In the genomic region with DNA sequence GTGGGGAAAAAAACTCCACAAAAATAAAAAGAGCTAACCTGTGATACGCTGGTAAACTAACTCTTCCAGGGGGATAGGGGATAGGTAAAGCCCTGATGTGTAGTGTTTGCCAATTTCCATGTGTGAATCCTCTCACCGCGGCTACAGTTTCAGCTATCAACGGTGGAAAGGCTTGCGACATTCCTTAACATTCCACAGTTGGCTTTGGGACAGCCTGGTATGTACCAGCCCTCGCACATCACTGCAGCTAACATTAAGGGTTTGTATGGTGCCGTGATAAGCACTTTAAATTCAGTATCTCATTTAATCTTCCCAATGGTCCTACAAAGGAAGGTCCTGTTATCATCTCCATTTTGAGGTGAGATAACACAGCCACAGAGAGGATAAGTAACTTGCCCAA, we compare ENCODE assay signal across 20 cellular contexts.
A peak's percentile ranks its signal among the peaks of the same experiment; 100 is the strongest.
DNase-seq lines count a peak whose midpoint lies in the region; ATAC-seq and TF ChIP-seq lines count a peak whose summit lies in the region.
"Had no signal": no experiment of that assay in that cellular context is flagged by ENCODE, and none has a peak within 500 bp of the region (broad histone marks: within the 10 kb centered on the region; RNA-seq: fewer than 3 reads in every experiment).

No MANE protein-coding gene starts in this region.

- BruUV-seq in IMR-90 (replicated peaks; lab: Mats Ljungman, UMichigan) = no TSS peak

- no peak overlapping the region for H3K23ac ChIP-seq in IMR-90 (ENCODE audit: low read depth, low read length)

- H2AFZ ChIP-seq in IMR-90 (replicated peaks; ENCODE audit: low read length, poor library complexity) = no peak overlapping the region

- no peak overlapping the region for H2AK9ac ChIP-seq in IMR-90 (replicated peaks; ENCODE audit: low read depth, low read length, poor library complexity)

- H3K79me1 ChIP-seq in IMR-90 (ENCODE audit: low read depth in 1 of 2, low read length in 2 of 2) = no peaks in the 10 kb centered on the region

- no peaks in the 10 kb centered on the region for H3K36me3 ChIP-seq in IMR-90 (ENCODE audit: control insufficient read depth, insufficient read depth, low read length)

- POLR2A ChIA-PET in IMR-90 (lab: Charles Lee; ENCODE audit: unreplicated experiment) = no interaction called here
- POLR2A ChIA-PET in T-cell (lab: Charles Lee) = no interaction called here

- 76% methylated on average over 4 of the region's 7 CpGs; no CpG with 5 or more reads in 1 of the 2 experiments for WGBS in IMR-90 (ENCODE audit: extremely low coverage in 2 of 2, insufficient read length in 1 of 2), 2 experiments

- no peak for TF ChIP-seq CTCF in IMR-90 (conservative IDR thresholded peaks at IDR 0.05; ENCODE audit: low read depth, low read length)
- no peak for TF ChIP-seq CTCF in fibroblast of the aortic adventitia (IDR thresholded peaks at IDR 0.05; ENCODE audit: insufficient read depth, low read length)
- no peak for TF ChIP-seq CTCF in GM13976 (IDR thresholded peaks at IDR 0.05; ENCODE audit: borderline replicate concordance, control extremely low read depth, extremely low read depth, insufficient read depth, missing control alignments)

- no peak overlapping the region for H4K91ac ChIP-seq in IMR-90 (ENCODE audit: insufficient read depth, low read depth, low read length)

- no peaks in the 10 kb centered on the region for H3K9me3 Mint-ChIP-seq in stimulated activated effector memory CD8-positive, alpha-beta T cell treated with anti-CD3 and anti-CD28 coated beads, Interleukin-12 subunit alpha, Interleukin-12 subunit beta, amount 100 ng/mL, for 72 hours
- no peaks in the 10 kb centered on the region for H3K9me3 Mint-ChIP-seq in T-cell
- H3K9me3 Mint-ChIP-seq: H9 had no signal

- H3K4me3 ChIP-seq in IMR-90 (ENCODE audit: insufficient read depth, low read depth, low read length) = no peak overlapping the region
- H3K4me3 ChIP-seq in fibroblast of the aortic adventitia (ENCODE audit: low read depth, low read length) = no peak overlapping the region

- no peak for TF ChIP-seq POLR2A in IMR-90 (IDR thresholded peaks at IDR 0.05; ENCODE audit: low read depth, low read length)

- no peak for TF ChIP-seq RAD21 in IMR-90 (IDR thresholded peaks at IDR 0.05; ENCODE audit: low read length)

- H2BK120ac ChIP-seq in IMR-90 (ENCODE audit: low read depth, low read length) = no peak overlapping the region

- no peak overlapping the region for H4K5ac ChIP-seq in IMR-90 (ENCODE audit: low read depth, low read length)

- H3K4me1 Mint-ChIP-seq in stimulated activated effector memory CD8-positive, alpha-beta T cell treated with anti-CD3 and anti-CD28 coated beads, Interleukin-12 subunit alpha, Interleukin-12 subunit beta, amount 100 ng/mL, for 72 hours = no peaks in the 10 kb centered on the region
- no peaks in the 10 kb centered on the region for H3K4me1 Mint-ChIP-seq in T-cell

- dilution Hi-C loops in IMR-90 (cut with HindIII; ENCODE audit: low sequenced_read_pairs, unreplicated experiment) = no loop called here

- DNase-seq in EH (ENCODE audit: low read depth) (peak; percentile 14), IMR-90 (no peak), fibroblast of the aortic adventitia (ENCODE audit: low read depth) (peak; percentile 9), T-cell (no peak), iPS-NIHi11 (ENCODE audit: low spot score) (no peak), GM13976 (ENCODE audit: low spot score) (no peak)
- no peak for DNase-seq in stimulated activated effector memory CD8-positive, alpha-beta T cell treated with anti-CD3 and anti-CD28 coated beads, Interleukin-12 subunit alpha, Interleukin-12 subunit beta, amount 100 ng/mL, for 72 hours (ENCODE audit: low spot score in 2 of 2)
- DNase-seq: ACHN, AML-193, H9, NCI-H187, NCI-H2107, NCI-H226, NCI-H524, NCI-H82, OCI-M1, RPMI8226, SHP77 treated with DMSO at 0.1 percent for 48 hours had no signal

- no peaks in the 10 kb centered on the region for H3K9me3 ChIP-seq in IMR-90 (ENCODE audit: control insufficient read depth, insufficient read depth, low read length)

- H3K56ac ChIP-seq in IMR-90 (ENCODE audit: extremely low read depth, insufficient read depth, low read length) = no peak overlapping the region

- no peak overlapping the region for H2BK20ac ChIP-seq in IMR-90 (ENCODE audit: low read depth, low read length)

- peaks cover 4% of the 10 kb centered on the region for H3K9me1 ChIP-seq in IMR-90 (ENCODE audit: insufficient read depth, low read length)

- H2BK5ac ChIP-seq in IMR-90 (ENCODE audit: low read depth, low read length, poor library complexity, severe bottlenecking) = no peak overlapping the region

- H3K36me3 Mint-ChIP-seq in stimulated activated effector memory CD8-positive, alpha-beta T cell treated with anti-CD3 and anti-CD28 coated beads, Interleukin-12 subunit alpha, Interleukin-12 subunit beta, amount 100 ng/mL, for 72 hours = no peaks in the 10 kb centered on the region
- peaks cover 3% of the 10 kb centered on the region for H3K36me3 Mint-ChIP-seq in T-cell

- peak overlapping the region; percentile 9 for H3K27ac Mint-ChIP-seq in stimulated activated effector memory CD8-positive, alpha-beta T cell treated with anti-CD3 and anti-CD28 coated beads, Interleukin-12 subunit alpha, Interleukin-12 subunit beta, amount 100 ng/mL, for 72 hours
- no peak overlapping the region for H3K27ac Mint-ChIP-seq in T-cell

- no peaks in the 10 kb centered on the region for H3K27me3 ChIP-seq in IMR-90 (ENCODE audit: control insufficient read depth, insufficient read depth, low read length)

- no peak overlapping the region for H3K4ac ChIP-seq in IMR-90 (ENCODE audit: low read depth, low read length)

- H3K4me1 ChIP-seq in IMR-90 (ENCODE audit: control insufficient read depth, insufficient read depth, low read length) = no peaks in the 10 kb centered on the region

- H4K8ac ChIP-seq in IMR-90 (ENCODE audit: low read depth in 2 of 2, low read length in 2 of 2) = no peak overlapping the region

- H3K14ac ChIP-seq in IMR-90 (replicated peaks; ENCODE audit: low read depth, low read length) = no peak overlapping the region

- intact Hi-C loops in IMR-90 (cut with micrococcal nuclease) = no loop called here

- H2AK5ac ChIP-seq in IMR-90 (ENCODE audit: low read depth, low read length) = no peak overlapping the region

- in situ Hi-C loops in IMR-90 (cut with MboI; ENCODE audit: low sequenced_read_pairs) = no loop called here
- in situ Hi-C loops in GM13976 (cut with MboI; ENCODE audit: low sequenced_read_pairs, unreplicated experiment) = no loop called here

- no peak overlapping the region for H3K9ac ChIP-seq in IMR-90 (ENCODE audit: low read depth, low read length)
- H3K9ac ChIP-seq: KMS-11 had no signal

- peak; percentile 54; the same call in 1 of the 2 replicates for ATAC-seq in IMR-90 (ENCODE audit: low read depth)
- ATAC-seq in stimulated activated effector memory CD8-positive, alpha-beta T cell treated with anti-CD3 and anti-CD28 coated beads, Interleukin-12 subunit alpha, Interleukin-12 subunit beta, amount 100 ng/mL, for 72 hours = no peak
- no peak for ATAC-seq in T-cell (replicated peaks in 1 of 4)

- H3K27me3 Mint-ChIP-seq in T-cell = no peaks in the 10 kb centered on the region

- no peak overlapping the region for H2BK15ac ChIP-seq in IMR-90 (ENCODE audit: low read depth, low read length)

- H3K27ac ChIP-seq in IMR-90 (ENCODE audit: insufficient read depth, low read length) = no peak overlapping the region
- H3K27ac ChIP-seq: C4-2B, KMS-11 had no signal

- H3K18ac ChIP-seq in IMR-90 (ENCODE audit: low read depth, low read length) = no peak overlapping the region

- H3K4me3 Mint-ChIP-seq in stimulated activated effector memory CD8-positive, alpha-beta T cell treated with anti-CD3 and anti-CD28 coated beads, Interleukin-12 subunit alpha, Interleukin-12 subunit beta, amount 100 ng/mL, for 72 hours = no peak overlapping the region
- no peak overlapping the region for H3K4me3 Mint-ChIP-seq in T-cell
- H3K4me3 Mint-ChIP-seq: H9 had no signal

- CTCF ChIA-PET in IMR-90 (lab: Yijun Ruan, JAX) = interaction anchor here (0.6 kb wide), 1 partner anchor 108 kb away, joined by 4 read pairs; no protein-coding TSS in a partner anchor
- CTCF ChIA-PET in T-cell (lab: Charles Lee) = interaction anchor here in 1 of 2 donors (1.0 kb wide), 1 partner anchor 9 kb away, joined by 3 read pairs; no protein-coding TSS in a partner anchor

- no peak overlapping the region for H3K4me2 ChIP-seq in IMR-90 (ENCODE audit: low read depth, low read length)

- no peaks in the 10 kb centered on the region for H4K20me1 ChIP-seq in IMR-90 (ENCODE audit: insufficient read depth, low read length)

TF ChIP-seq in IMR-90, 13 proteins besides CTCF, POLR2A, EP300 and RAD21:
- TF ChIP-seq CEBPB (IDR thresholded peaks at IDR 0.05; ENCODE audit: low read depth, low read length) = peak; percentile 31; the same call in 1 of the 2 replicates
- no peak for TF ChIP-seq MXI1 (IDR thresholded peaks at IDR 0.05; ENCODE audit: borderline replicate concordance, low read depth, low read length)
- no peak for TF ChIP-seq MAZ (IDR thresholded peaks at IDR 0.05; ENCODE audit: borderline replicate concordance, low read depth, low read length)
- no peak for TF ChIP-seq MAFK (IDR thresholded peaks at IDR 0.05; ENCODE audit: low read depth, low read length)

Comparison
In these comparisons a context has a peak if more than half of its experiments do, and no peak if none do; other contexts are left out.
1. DNase-seq: peak in EH (single experiment) and fibroblast of the aortic adventitia (single experiment); none in IMR-90 (single experiment), stimulated activated effector memory CD8-positive, alpha-beta T cell treated with anti-CD3 and anti-CD28 coated beads, Interleukin-12 subunit alpha, Interleukin-12 subunit beta, amount 100 ng/mL, for 72 hours (0 of 2), T-cell (0 of 34), iPS-NIHi11 (single experiment) and GM13976 (single experiment).